Comparison of ENCODE assay signal across 8 cellular contexts in genomic region chr3:66195347-66195783, GRCh38. TPM values are rescaled to one million over a fixed set of nuclear protein-coding genes. Genes with fewer than 3 reads are reported as not detected.
DNase-seq lines count a peak whose midpoint lies in the region; ATAC-seq, FAIRE-seq and TF ChIP-seq lines count a peak whose summit lies in the region.

No MANE protein-coding gene starts in this region.

- no peak overlapping the region for H2AFZ ChIP-seq in HepG2 (ENCODE audit: low read length)

- H3K27me3 ChIP-seq in HepG2 (ENCODE audit: control insufficient read depth in 1 of 2, insufficient read depth in 2 of 2, low read length in 2 of 2) = peaks cover 0 to 4% of the 10 kb centered on the region in 2 experiments; a peak in 1 of 5 replicates

- DNase-seq in DMS79 treated with DMSO at 0.1 percent for 48 hours (lab: John Stamatoyannopoulos, UW) (peak; percentile 39), NCI-H446 treated with DMSO at 0.1 percent for 48 hours (lab: John Stamatoyannopoulos, UW) (peak; percentile 7), cerebellum (ENCODE audit: low spot score) (peak; percentile 91), HepG2 (ENCODE audit: low spot score) (no peak), RCC 7860 (ENCODE audit: low spot score) (no peak), NCI-H345 treated with DMSO at 0.1 percent for 48 hours (lab: John Stamatoyannopoulos, UW; ENCODE audit: unreplicated experiment) (no peak)
- DNase-seq in stimulated activated CD8-positive, alpha-beta memory T cell treated with anti-CD3 and anti-CD28 coated beads, Interleukin-2, amount 100 ng/mL, for 48 hours (ENCODE audit: low read depth in 2 of 2) = peak; percentile 7 to 12

- no peak for TF ChIP-seq CTCF in HepG2 (CRISPR knock-in tag; IDR thresholded peaks at IDR 0.05)

- FAIRE-seq in HepG2 (lab: Jason Lieb, UNC) = no peak
- no peak for FAIRE-seq in RCC 7860 (lab: Jason Lieb, UNC)

- no peaks in the 10 kb centered on the region for H3K4me1 ChIP-seq in HepG2 (ENCODE audit: insufficient read depth, low read length)

- ATAC-seq in HepG2 (peak; percentile 51), HG03159 (IDR thresholded peaks at IDR 0.05; ENCODE audit: unreplicated experiment) (no peak)

- peak overlapping the region in 1 of 3 experiments; percentile 16; a peak in 1 of 6 replicates for H3K4me3 ChIP-seq in HepG2 (replicated peaks in 1 of 3; ENCODE audit: insufficient read depth in 1 of 3, low read depth in 2 of 3, low read length in 3 of 3)

- POLR2A ChIA-PET in HepG2 (lab: Yijun Ruan, JAX) = interaction anchor here (0.6 kb wide), 1 partner anchor 214 kb away, joined by 3 read pairs; no protein-coding TSS in a partner anchor

- WGBS in HepG2 (ENCODE audit: low lambda C conversion rate) = 61% methylated on average over 14 of the region's 21 CpGs

- H3K9ac ChIP-seq in HepG2 (ENCODE audit: insufficient read depth, low read depth, low read length) = no peak overlapping the region

- H3K27ac ChIP-seq in HepG2 (ENCODE audit: extremely low read length, insufficient read depth, low read length) = no peak overlapping the region

- no peaks in the 10 kb centered on the region for H4K20me1 ChIP-seq in HepG2 (ENCODE audit: insufficient read depth, low read length)

- no peaks in the 10 kb centered on the region for H3K36me3 ChIP-seq in HepG2 (replicated peaks in 1 of 2; ENCODE audit: control insufficient read depth in 1 of 2, insufficient read depth in 2 of 2, low read length in 2 of 2)

- no peaks in the 10 kb centered on the region for H3K79me2 ChIP-seq in HepG2 (ENCODE audit: insufficient read depth, low read length)

- intact Hi-C loops in HepG2 (cut with micrococcal nuclease; ENCODE audit: unreplicated experiment) = no loop called here

- CTCF ChIA-PET in HepG2 (lab: Yijun Ruan, JAX; ENCODE audit: low intra/inter-chr PET ratio, low total read pairs) = no interaction called here

- H3K4me2 ChIP-seq in HepG2 (ENCODE audit: low read depth, low read length) = peak overlapping the region; percentile 42

- TF ChIP-seq RAD21 in HepG2 (CRISPR knock-in tag; IDR thresholded peaks at IDR 0.05) = no peak

- no peak for TF ChIP-seq POLR2A in HepG2 (IDR thresholded peaks at IDR 0.05; ENCODE audit: insufficient read depth in 1 of 2, low read depth in 2 of 2, low read length in 2 of 2)

- BruUV-seq in HepG2 (replicated peaks; lab: Mats Ljungman, UMichigan) = no TSS peak

- H3K9me3 ChIP-seq in HepG2 (ENCODE audit: low read length) = no peaks in the 10 kb centered on the region

- TF ChIP-seq EP300 in HepG2 (IDR thresholded peaks at IDR 0.05; ENCODE audit: low read depth in 2 of 2, low read length in 2 of 2) (no peak), HepG2 (CRISPR knock-in tag; IDR thresholded peaks at IDR 0.05; ENCODE audit: borderline replicate concordance) (no peak)

- in situ Hi-C loops in HepG2 (cut with HindIII; ENCODE audit: extremely low pct_ligation_motif_present, low pct_unique_long_range_greater_than_20kb) = no loop called here

TF ChIP-seq in HepG2, 621 proteins besides CTCF, POLR2A, EP300 and RAD21:
- TF ChIP-seq RFXANK (CRISPR knock-in tag; IDR thresholded peaks at IDR 0.05) (no peak), ZNF687 (CRISPR knock-in tag; IDR thresholded peaks at IDR 0.05) (peak; percentile 26)
TF ChIP-seq in HepG2: peak in this region for 1.

RNA-seq across cellular contexts. Expression of gene SLC25A26, which starts 25.4 kb away (rescaled TPM):
- total RNA-seq in cerebellum (11.5 TPM), HepG2 (2016; rRNA removed; fragmentation: Illumina TruSeq; extraction: Trizol) (22.7 and 23.1 TPM in 2 replicates)
- 27.5 and 27.9 TPM in 2 replicates for total RNA-seq in HepG2 (2016; cell fraction: cytosol; rRNA removed; fragmentation: Illumina TruSeq; extraction: Trizol; ENCODE audit: low read depth)
- total RNA-seq in HepG2 (2016; cell fraction: insoluble cytoplasmic fraction; rRNA removed; fragmentation: Illumina TruSeq; extraction: Trizol) = 22.2 TPM in 2 replicates
- total RNA-seq in HepG2 (2016; cell fraction: membrane; rRNA removed; fragmentation: Illumina TruSeq; extraction: Trizol) = 40.8 TPM in 2 replicates
- total RNA-seq in HepG2 (2016; cell fraction: nucleus; rRNA removed; fragmentation: Illumina TruSeq; extraction: Trizol) = 17.3 and 19.7 TPM in 2 replicates
- 31.4 and 32.7 TPM in 2 replicates for polyA plus RNA-seq in HepG2 (2011; rRNA removed)
- 31.5 and 41.4 TPM in 2 replicates for polyA plus RNA-seq in HepG2 (2011; cell fraction: cytosol; rRNA removed)
- polyA plus RNA-seq in HepG2 (2011; cell fraction: nucleus; rRNA removed) = 11.7 and 14.0 TPM in 2 replicates
- 22.4 and 22.9 TPM in 2 replicates for polyA plus RNA-seq in HepG2 (2012)
- 31.1 and 35.4 TPM in 2 replicates for polyA plus RNA-seq in HepG2 (2016; cell fraction: cytosol; fragmentation: Illumina TruSeq; extraction: Trizol; ENCODE audit: low read depth)
- 19.7 and 22.1 TPM in 2 replicates for polyA plus RNA-seq in HepG2 (2016; cell fraction: insoluble cytoplasmic fraction; fragmentation: Illumina TruSeq; extraction: Trizol; ENCODE audit: low read depth)
- polyA plus RNA-seq in HepG2 (2016; cell fraction: membrane; fragmentation: Illumina TruSeq; extraction: Trizol; ENCODE audit: low read depth) = 35.4 and 35.7 TPM in 2 replicates
- 19.1 and 20.3 TPM in 2 replicates for polyA plus RNA-seq in HepG2 (2016; cell fraction: nucleus; fragmentation: Illumina TruSeq; extraction: Trizol; ENCODE audit: insufficient read depth, low read depth)
- polyA minus RNA-seq in HepG2 (2011; rRNA and poly(A)+ RNA removed; ENCODE audit: low replicate concordance) = 13.5 and 16.0 TPM in 2 replicates
- polyA minus RNA-seq in HepG2 (2011; cell fraction: cytosol; rRNA and poly(A)+ RNA removed) = 5.9 and 7.1 TPM in 2 replicates
- 22.5 and 28.8 TPM in 2 replicates for polyA minus RNA-seq in HepG2 (2011; cell fraction: nucleus; rRNA and poly(A)+ RNA removed)

Comparison
In these comparisons a context has a peak if more than half of its experiments do, and no peak if none do; other contexts are left out.
1. DNase-seq: peak in DMS79 treated with DMSO at 0.1 percent for 48 hours (single experiment), NCI-H446 treated with DMSO at 0.1 percent for 48 hours (single experiment), cerebellum (single experiment) and stimulated activated CD8-positive, alpha-beta memory T cell treated with anti-CD3 and anti-CD28 coated beads, Interleukin-2, amount 100 ng/mL, for 48 hours (2 of 2); none in HepG2 (single experiment), RCC 7860 (single experiment) and NCI-H345 treated with DMSO at 0.1 percent for 48 hours (single experiment).